ENCODE assay signal across 15 cellular contexts in genomic region chr11:123306531-123306930, GRCh38.
DNase-seq lines count a peak whose midpoint lies in the region; ATAC-seq and TF ChIP-seq lines count a peak whose summit lies in the region.
"Had no signal": no experiment of that assay in that cellular context is flagged by ENCODE, and none has a peak within 500 bp of the region (broad histone marks: within the 10 kb centered on the region; RNA-seq: fewer than 3 reads in every experiment).

No MANE protein-coding gene starts in this region.

- H3K27ac ChIP-seq in left ventricle myocardium inferior (replicated peaks) (peak overlapping the region; percentile 87), right cardiac atrium (ENCODE audit: low read length) (no peak overlapping the region)
- H3K27ac ChIP-seq: C4-2B had no signal

- no peaks in the 10 kb centered on the region for H3K36me3 Mint-ChIP-seq in activated T-helper 1 cell treated with anti-CD3 and anti-CD28 coated beads, Interleukin-12 subunit alpha, Interleukin-12 subunit beta, Interleukin-2, Interleukin-4 antibody, amounts not matched to agents 30 ng/mL and 10 ng/mL and 1 ng/mL, durations not matched to agents 14 hours and 24 hours and 36 hours (ENCODE audit: low read depth)
- H3K36me3 Mint-ChIP-seq: CD4-positive, alpha-beta memory T cell had no signal

- H3K27ac Mint-ChIP-seq in activated T-helper 1 cell treated with anti-CD3 and anti-CD28 coated beads, Interleukin-12 subunit alpha, Interleukin-12 subunit beta, Interleukin-2, Interleukin-4 antibody, amounts not matched to agents 30 ng/mL and 10 ng/mL and 1 ng/mL, durations not matched to agents 14 hours and 24 hours and 36 hours = peak overlapping the region; percentile 31
- H3K27ac Mint-ChIP-seq: CD4-positive, alpha-beta memory T cell had no signal

- H3K4me1 Mint-ChIP-seq in activated T-helper 1 cell treated with anti-CD3 and anti-CD28 coated beads, Interleukin-12 subunit alpha, Interleukin-12 subunit beta, Interleukin-2, Interleukin-4 antibody, amounts not matched to agents 30 ng/mL and 10 ng/mL and 1 ng/mL, durations not matched to agents 14 hours and 24 hours and 36 hours (ENCODE audit: low read depth) = peaks cover 53% of the 10 kb centered on the region

- H3K36me3 ChIP-seq in left ventricle myocardium inferior = no peaks in the 10 kb centered on the region
- H3K36me3 ChIP-seq: BE2C had no signal

- DNase-seq in left ventricle myocardium inferior (no peak), right cardiac atrium (no peak), NCI-H526 treated with DMSO at 0.1 percent for 48 hours (lab: John Stamatoyannopoulos, UW) (peak; percentile 33), NCI-H1105 (lab: John Stamatoyannopoulos, UW) (no peak), DMS 273 treated with DMSO at 0.1 percent for 48 hours (lab: John Stamatoyannopoulos, UW) (no peak)
- DNase-seq in activated T-helper 1 cell treated with anti-CD3 and anti-CD28 coated beads, Interleukin-12 subunit alpha, Interleukin-12 subunit beta, Interleukin-2, Interleukin-4 antibody, amounts not matched to agents 30 ng/mL and 10 ng/mL and 1 ng/mL, durations not matched to agents 14 hours and 24 hours and 36 hours (ENCODE audit: low spot score) = no peak
- DNase-seq: BE2C; CD4-positive, alpha-beta memory T cell; DMS153; EL; HCEC 1CT; HFFc6 had no signal

- no peaks in the 10 kb centered on the region for H3K27me3 Mint-ChIP-seq in activated T-helper 1 cell treated with anti-CD3 and anti-CD28 coated beads, Interleukin-12 subunit alpha, Interleukin-12 subunit beta, Interleukin-2, Interleukin-4 antibody, amounts not matched to agents 30 ng/mL and 10 ng/mL and 1 ng/mL, durations not matched to agents 14 hours and 24 hours and 36 hours (ENCODE audit: insufficient read depth)
- H3K27me3 Mint-ChIP-seq: CD4-positive, alpha-beta memory T cell had no signal

- H3K9me3 ChIP-seq in left ventricle myocardium inferior (replicated peaks) (no peaks in the 10 kb centered on the region), right cardiac atrium (ENCODE audit: control insufficient read depth, low read length) (no peaks in the 10 kb centered on the region)
- H3K9me3 ChIP-seq: BE2C had no signal

- 96% methylated on average over 7 of the region's 7 CpGs for WGBS in right cardiac atrium

- H3K4me3 ChIP-seq in left ventricle myocardium inferior (no peak overlapping the region), right cardiac atrium (ENCODE audit: low read length) (no peak overlapping the region)

- no peak for ATAC-seq in right cardiac atrium
- ATAC-seq in GM18498 (IDR thresholded peaks at IDR 0.05; ENCODE audit: unreplicated experiment) = no peak
- ATAC-seq: HepG2 had no signal

- H3K27me3 ChIP-seq in left ventricle myocardium inferior (ENCODE audit: low read depth) (peaks cover 44% of the 10 kb centered on the region), right cardiac atrium (ENCODE audit: control insufficient read depth, insufficient read depth) (no peaks in the 10 kb centered on the region)
- H3K27me3 ChIP-seq: BE2C had no signal

- peaks cover 55% of the 10 kb centered on the region for H3K4me1 ChIP-seq in left ventricle myocardium inferior
- no peaks in the 10 kb centered on the region for H3K4me1 ChIP-seq in right cardiac atrium (ENCODE audit: control insufficient read depth, insufficient read depth, low read length)

- no peak for TF ChIP-seq CTCF in left ventricle myocardium inferior (IDR thresholded peaks at IDR 0.05; ENCODE audit: borderline replicate concordance)

- no peak overlapping the region for H3K4me3 Mint-ChIP-seq in activated T-helper 1 cell treated with anti-CD3 and anti-CD28 coated beads, Interleukin-12 subunit alpha, Interleukin-12 subunit beta, Interleukin-2, Interleukin-4 antibody, amounts not matched to agents 30 ng/mL and 10 ng/mL and 1 ng/mL, durations not matched to agents 14 hours and 24 hours and 36 hours
- H3K4me3 Mint-ChIP-seq: CD4-positive, alpha-beta memory T cell had no signal

- no peaks in the 10 kb centered on the region for H3K9me3 Mint-ChIP-seq in activated T-helper 1 cell treated with anti-CD3 and anti-CD28 coated beads, Interleukin-12 subunit alpha, Interleukin-12 subunit beta, Interleukin-2, Interleukin-4 antibody, amounts not matched to agents 30 ng/mL and 10 ng/mL and 1 ng/mL, durations not matched to agents 14 hours and 24 hours and 36 hours
- H3K9me3 Mint-ChIP-seq: CD4-positive, alpha-beta memory T cell; HFFc6 had no signal

- intact Hi-C loops in left ventricle myocardium inferior (cut with micrococcal nuclease) (no loop called here), right cardiac atrium (cut with DNase I) (loop anchor here in 2 of 4 donors (10.0 kb wide), 2 partner anchors 48 to 98 kb away; no protein-coding TSS in a partner anchor)
- intact Hi-C loops in activated T-helper 1 cell treated with anti-CD3 and anti-CD28 coated beads, Interleukin-12 subunit alpha, Interleukin-12 subunit beta, Interleukin-2, Interleukin-4 antibody, amounts not matched to agents 30 ng/mL and 10 ng/mL and 1 ng/mL, durations not matched to agents 14 hours and 24 hours and 36 hours (cut with micrococcal nuclease) = no loop called here
